14 cellular contexts compared by ENCODE assay signal in genomic region chr5:135436856-135437795, GRCh38. TPM values are rescaled to one million over a fixed set of nuclear protein-coding genes. Genes with fewer than 3 reads are reported as not detected.
DNase-seq lines count a peak whose midpoint lies in the region; ATAC-seq, FAIRE-seq and TF ChIP-seq lines count a peak whose summit lies in the region.
"Had no signal": no experiment of that assay in that cellular context is flagged by ENCODE, and none has a peak within 500 bp of the region (broad histone marks: within the 10 kb centered on the region; RNA-seq: fewer than 3 reads in every experiment).

No MANE protein-coding gene starts in this region.

- H3K36me3 ChIP-seq in DND-41 (ENCODE audit: insufficient read depth, low read length) (no peaks in the 10 kb centered on the region), GM12878 (ENCODE audit: control insufficient read depth in 2 of 2, insufficient read depth in 2 of 2, low read length in 1 of 2) (no peaks in the 10 kb centered on the region)
- H3K36me3 ChIP-seq: esophagus squamous epithelium had no signal

- no peak for TF ChIP-seq EP300 in GM12878 (IDR thresholded peaks at IDR 0.05; ENCODE audit: borderline replicate concordance in 1 of 2, control insufficient read depth in 1 of 2, low read depth in 2 of 2, low read length in 2 of 2)

- WGBS in GM12878 (ENCODE audit: insufficient coverage, insufficient replicate concordance, low lambda C conversion rate, missing lambda C conversion rate), result 10% methylated on average over 14 of the region's 15 CpGs

- H3K4me3 ChIP-seq in DND-41 (ENCODE audit: low read depth in 1 of 2, low read length in 2 of 2), result no peak overlapping the region
- H3K4me3 ChIP-seq in GM12878, result no peak overlapping the region
- H3K4me3 ChIP-seq: esophagus squamous epithelium, SK-N-MC had no signal

- DNase-seq in DND-41 (peak; percentile 2), M059J (ENCODE audit: low read depth) (peak; percentile 78), GM12878 (ENCODE audit: low read depth, low spot score) (no peak), osteocyte (ENCODE audit: extremely low spot score, unreplicated experiment) (peak; percentile 69), posterior vena cava (ENCODE audit: low spot score) (no peak), NCI-H1436 (lab: John Stamatoyannopoulos, UW) (no peak)
- DNase-seq in activated CD4-positive, alpha-beta memory T cell treated with anti-CD3 and anti-CD28 coated beads for 36 hours, result no peak
- DNase-seq: esophagus squamous epithelium had no signal

- TF ChIP-seq CTCF in DND-41 (IDR thresholded peaks at IDR 0.05; ENCODE audit: borderline replicate concordance, extremely low read depth, low read length, poor library complexity, severe bottlenecking), result no peak
- no peak for TF ChIP-seq CTCF in GM12878 (IDR thresholded peaks at IDR 0.05 in 2 of 3, conservative IDR thresholded peaks at IDR 0.05 in 1 of 3; ENCODE audit: control insufficient read depth in 2 of 3, extremely low read depth in 1 of 3, insufficient read depth in 1 of 3, low read depth in 3 of 3, low read length in 3 of 3)
- no peak for TF ChIP-seq CTCF in osteocyte (IDR thresholded peaks at IDR 0.05)

- in situ Hi-C loops in GM12878 (cut with MboI), result no loop called here

- no peaks in the 10 kb centered on the region for H3K4me1 Mint-ChIP-seq in osteocyte (ENCODE audit: unreplicated experiment)
- no peaks in the 10 kb centered on the region for H3K4me1 Mint-ChIP-seq in activated CD4-positive, alpha-beta memory T cell treated with anti-CD3 and anti-CD28 coated beads for 36 hours (ENCODE audit: low read depth)

- RAD21 ChIA-PET in GM12878 (lab: Charles Lee; ENCODE audit: unreplicated experiment), result interaction anchor here (1.5 kb wide), 1 partner anchor 12 kb away, joined by 4 read pairs; no protein-coding TSS in a partner anchor

- CTCF ChIA-PET in GM12878 (lab: Yijun Ruan, JAX), result interaction anchor here (4.9 to 5.7 kb wide), 2 partner anchors 11 to 20 kb away, joined by 19 to 48 read pairs; no protein-coding TSS in a partner anchor
- CTCF ChIA-PET in activated CD4-positive, alpha-beta memory T cell treated with anti-CD3 and anti-CD28 coated beads for 36 hours (lab: Charles Lee), result interaction anchor here (1.2 to 2.0 kb wide), 2 partner anchors 11 to 20 kb away, joined by 5 to 10 read pairs; no protein-coding TSS in a partner anchor

- H3K4me1 ChIP-seq in DND-41 (ENCODE audit: insufficient read depth, low read length) (no peaks in the 10 kb centered on the region), GM12878 (ENCODE audit: control insufficient read depth, insufficient read depth, low read length) (peaks cover 19% of the 10 kb centered on the region)

- no TSS peak for BruUV-seq in GM12878 (replicated peaks; lab: Mats Ljungman, UMichigan)

- H3K27ac Mint-ChIP-seq in osteocyte (ENCODE audit: unreplicated experiment), result no peak overlapping the region
- H3K27ac Mint-ChIP-seq in activated CD4-positive, alpha-beta memory T cell treated with anti-CD3 and anti-CD28 coated beads for 36 hours, result no peak overlapping the region

- H3K4me3 Mint-ChIP-seq in osteocyte (ENCODE audit: unreplicated experiment), result no peak overlapping the region
- no peak overlapping the region for H3K4me3 Mint-ChIP-seq in activated CD4-positive, alpha-beta memory T cell treated with anti-CD3 and anti-CD28 coated beads for 36 hours

- H3K27me3 Mint-ChIP-seq in osteocyte (ENCODE audit: unreplicated experiment), result peaks cover 7% of the 10 kb centered on the region
- peaks cover 4% of the 10 kb centered on the region for H3K27me3 Mint-ChIP-seq in activated CD4-positive, alpha-beta memory T cell treated with anti-CD3 and anti-CD28 coated beads for 36 hours

- no peak for ATAC-seq in DND-41 (ENCODE audit: insufficient read depth, low read depth)
- ATAC-seq in GM12878, result peak; percentile 67
- ATAC-seq in GM21825 (IDR thresholded peaks at IDR 0.05; ENCODE audit: unreplicated experiment), result no peak

- H2AFZ ChIP-seq in DND-41 (ENCODE audit: low read depth, low read length) (no peak overlapping the region), GM12878 (ENCODE audit: control insufficient read depth, low read depth, low read length) (peak overlapping the region; percentile 19)

- no peak overlapping the region for H3K9ac ChIP-seq in DND-41 (ENCODE audit: low read depth, low read length)
- H3K9ac ChIP-seq in GM12878 (ENCODE audit: control insufficient read depth, insufficient read depth, low read length), result no peak overlapping the region; the same call in 1 of the 2 replicates

- H3K9me3 Mint-ChIP-seq in osteocyte (ENCODE audit: unreplicated experiment), result no peaks in the 10 kb centered on the region
- H3K9me3 Mint-ChIP-seq in activated CD4-positive, alpha-beta memory T cell treated with anti-CD3 and anti-CD28 coated beads for 36 hours, result no peaks in the 10 kb centered on the region

- no peak for TF ChIP-seq POLR2A in GM12878 (IDR thresholded peaks at IDR 0.05; ENCODE audit: low read depth, low read length)

- intact Hi-C loops in GM12878 (cut with micrococcal nuclease; ENCODE audit: unreplicated experiment), result no loop called here
- intact Hi-C loops in posterior vena cava (cut with DNase I), result no loop called here
- intact Hi-C loops in activated CD4-positive, alpha-beta memory T cell treated with anti-CD3 and anti-CD28 coated beads for 36 hours (cut with micrococcal nuclease), result no loop called here

- no peak overlapping the region for H3K27ac ChIP-seq in DND-41 (ENCODE audit: low read length)
- no peak overlapping the region; the same call in 1 of the 2 replicates for H3K27ac ChIP-seq in GM12878 (ENCODE audit: control insufficient read depth, insufficient read depth)
- H3K27ac ChIP-seq: SK-N-MC had no signal

- H4K20me1 ChIP-seq in DND-41 (ENCODE audit: insufficient read depth, low read length), result no peaks in the 10 kb centered on the region
- H4K20me1 ChIP-seq in GM12878 (ENCODE audit: control insufficient read depth, insufficient read depth), result no peaks in the 10 kb centered on the region

- H3K36me3 Mint-ChIP-seq in osteocyte (ENCODE audit: unreplicated experiment), result no peaks in the 10 kb centered on the region
- H3K36me3 Mint-ChIP-seq in activated CD4-positive, alpha-beta memory T cell treated with anti-CD3 and anti-CD28 coated beads for 36 hours, result no peaks in the 10 kb centered on the region

- TF ChIP-seq RAD21 in GM12878 (IDR thresholded peaks at IDR 0.05; ENCODE audit: insufficient read depth, low read depth, low read length), result no peak

- H3K9me3 ChIP-seq in DND-41 (ENCODE audit: insufficient read depth, low read length, severe bottlenecking) (no peaks in the 10 kb centered on the region), GM12878 (replicated peaks; ENCODE audit: control insufficient read depth, insufficient read depth, low read length) (no peaks in the 10 kb centered on the region)
- H3K9me3 ChIP-seq: esophagus squamous epithelium had no signal

- H3K27me3 ChIP-seq in DND-41 (ENCODE audit: insufficient read depth, low read length, poor library complexity), result no peaks in the 10 kb centered on the region
- no peaks in the 10 kb centered on the region for H3K27me3 ChIP-seq in GM12878 (replicated peaks in 1 of 2; ENCODE audit: control insufficient read depth in 2 of 2, insufficient read depth in 2 of 2, low read length in 1 of 2)

- SMC1A ChIA-PET in GM12878 (lab: Charles Lee; ENCODE audit: uncharacterized antibody, unreplicated experiment), result interaction anchor here (1.2 to 2.0 kb wide), 2 partner anchors 12 to 20 kb away, joined by 4 to 5 read pairs; no protein-coding TSS in a partner anchor

- FAIRE-seq in GM12878 (lab: Jason Lieb, UNC), result peak; percentile 18
- FAIRE-seq: islet of Langerhans had no signal

- no peak overlapping the region for H3K4me2 ChIP-seq in DND-41 (ENCODE audit: insufficient read depth, low read length)
- H3K4me2 ChIP-seq in GM12878 (ENCODE audit: control insufficient read depth, insufficient read depth), result peak overlapping the region; percentile 75

- POLR2A ChIA-PET in GM12878 (lab: Charles Lee), result no interaction called here
- POLR2A ChIA-PET in activated CD4-positive, alpha-beta memory T cell treated with anti-CD3 and anti-CD28 coated beads for 36 hours (lab: Charles Lee), result no interaction called here

- H3K79me2 ChIP-seq in DND-41 (ENCODE audit: insufficient read depth, low read length), result no peaks in the 10 kb centered on the region
- H3K79me2 ChIP-seq in GM12878 (ENCODE audit: control insufficient read depth, insufficient read depth, low read length), result no peaks in the 10 kb centered on the region

RNA-seq across cellular contexts. Expression of gene DCANP1, which starts 10.0 kb away (rescaled TPM):
- not detected in 2 replicates for total RNA-seq in M059J (2014; rRNA removed; shearing (Covaris generic))
- total RNA-seq in GM12878 (2013; cell fraction: nucleolus; rRNA removed), result not detected in 2 replicates
- not detected in 2 replicates for total RNA-seq in GM12878 (2014; rRNA removed)
- total RNA-seq in GM12878 (2014; rRNA removed; fragmentation: Illumina TruSeq; extraction: Trizol), result not detected in 2 replicates
- total RNA-seq in GM12878 (2021), result not detected in 2 replicates
- polyA plus RNA-seq in GM12878 (2011; ENCODE audit: low read depth), result not detected
- not detected in 2 replicates for polyA plus RNA-seq in GM12878 (2011; rRNA removed)
- not detected in 2 replicates for polyA plus RNA-seq in GM12878 (2011; cell fraction: cytosol; rRNA removed)
- 0.06 TPM in 1 of 2 replicates, not detected in the other for polyA plus RNA-seq in GM12878 (2011; cell fraction: nucleus; rRNA removed)
- polyA plus RNA-seq in GM12878 (2012), result not detected in 2 replicates
- polyA plus RNA-seq in GM12878 (2014; fragmentation: Illumina TruSeq; extraction: Trizol), result 0.01 TPM in 1 of 2 replicates, not detected in the other
- polyA plus RNA-seq in GM12878 (2014; fragmentation: Nextera tagmentation; extraction: Ambion mirVana), result not detected
- polyA plus RNA-seq in GM12878 (2014; rRNA removed), result not detected in 2 replicates
- not detected for polyA plus RNA-seq in GM12878 (2016; fragmentation: Nextera tagmentation; extraction: Ambion mirVana)
- polyA minus RNA-seq in GM12878 (2011; rRNA and poly(A)+ RNA removed), result not detected in 2 replicates
- polyA minus RNA-seq in GM12878 (2011; cell fraction: cytosol; rRNA and poly(A)+ RNA removed), result not detected in 2 replicates
- polyA minus RNA-seq in GM12878 (2011; cell fraction: nucleus; rRNA and poly(A)+ RNA removed), result not detected in 2 replicates
- total RNA-seq in osteocyte, result not detected in 2 replicates
- total RNA-seq in posterior vena cava, result not detected
- not detected for total RNA-seq in activated CD4-positive, alpha-beta memory T cell treated with anti-CD3 and anti-CD28 coated beads for 36 hours
- total RNA-seq: aorta, HT1080, renal cortical epithelial cell had no signal

RNA-seq across cellular contexts. Expression of gene TIFAB, which starts 15.0 kb away (rescaled TPM):
- total RNA-seq in M059J (2014; rRNA removed; shearing (Covaris generic)), result not detected in 2 replicates
- not detected in 2 replicates for total RNA-seq in GM12878 (2013; cell fraction: nucleolus; rRNA removed)
- total RNA-seq in GM12878 (2014; rRNA removed) (not detected in 2 replicates), GM12878 (2014; rRNA removed; fragmentation: Illumina TruSeq; extraction: Trizol) (not detected in 2 replicates), GM12878 (2021) (not detected in 2 replicates), osteocyte (not detected in 2 replicates), posterior vena cava (not detected)
- not detected for polyA plus RNA-seq in GM12878 (2011; ENCODE audit: low read depth)
- polyA plus RNA-seq in GM12878 (2011; rRNA removed) (not detected in 2 replicates), GM12878 (2014; fragmentation: Illumina TruSeq; extraction: Trizol) (not detected in 2 replicates), GM12878 (2014; fragmentation: Nextera tagmentation; extraction: Ambion mirVana) (not detected), GM12878 (2014; rRNA removed) (not detected in 2 replicates), GM12878 (2016; fragmentation: Nextera tagmentation; extraction: Ambion mirVana) (not detected)
- not detected in 2 replicates for polyA plus RNA-seq in GM12878 (2011; cell fraction: cytosol; rRNA removed)
- polyA plus RNA-seq in GM12878 (2011; cell fraction: nucleus; rRNA removed), result 0.01 TPM in 1 of 2 replicates, not detected in the other
- not detected in 2 replicates for polyA plus RNA-seq in GM12878 (2012)
- not detected in 2 replicates for polyA minus RNA-seq in GM12878 (2011; rRNA and poly(A)+ RNA removed)
- not detected in 2 replicates for polyA minus RNA-seq in GM12878 (2011; cell fraction: cytosol; rRNA and poly(A)+ RNA removed)
- not detected in 2 replicates for polyA minus RNA-seq in GM12878 (2011; cell fraction: nucleus; rRNA and poly(A)+ RNA removed)
- not detected for total RNA-seq in activated CD4-positive, alpha-beta memory T cell treated with anti-CD3 and anti-CD28 coated beads for 36 hours
- total RNA-seq: HT1080, renal cortical epithelial cell had no signal
- polyA plus RNA-seq: aorta had no signal

RNA-seq across cellular contexts. Expression of gene MACROH2A1, which starts 38.1 kb away (rescaled TPM):
- total RNA-seq in M059J (2014; rRNA removed; shearing (Covaris generic)), result 349 and 422 TPM in 2 replicates
- 249 and 264 TPM in 2 replicates for total RNA-seq in GM12878 (2013; cell fraction: nucleolus; rRNA removed)
- total RNA-seq in GM12878 (2014; rRNA removed) (222 and 237 TPM in 2 replicates), GM12878 (2014; rRNA removed; fragmentation: Illumina TruSeq; extraction: Trizol) (187 TPM in 2 replicates), GM12878 (2021) (196 and 198 TPM in 2 replicates), osteocyte (123 and 126 TPM in 2 replicates), posterior vena cava (10 to 100 TPM; 98.0 to 99.6 TPM)
- 59.6 TPM for polyA plus RNA-seq in GM12878 (2011; ENCODE audit: low read depth)
- polyA plus RNA-seq in GM12878 (2011; rRNA removed) (140 and 160 TPM in 2 replicates), GM12878 (2014; fragmentation: Illumina TruSeq; extraction: Trizol) (185 and 227 TPM in 2 replicates), GM12878 (2014; fragmentation: Nextera tagmentation; extraction: Ambion mirVana) (10 to 100 TPM; 45.7 to 77.2 TPM), GM12878 (2014; rRNA removed) (195 and 201 TPM in 2 replicates), GM12878 (2016; fragmentation: Nextera tagmentation; extraction: Ambion mirVana) (100 to 1,000 TPM; 224 to 230 TPM)
- 147 and 202 TPM in 2 replicates for polyA plus RNA-seq in GM12878 (2011; cell fraction: cytosol; rRNA removed)
- polyA plus RNA-seq in GM12878 (2011; cell fraction: nucleus; rRNA removed), result 281 and 380 TPM in 2 replicates
- 89.0 and 90.7 TPM in 2 replicates for polyA plus RNA-seq in GM12878 (2012)
- polyA minus RNA-seq in GM12878 (2011; rRNA and poly(A)+ RNA removed), result 100 and 128 TPM in 2 replicates
- polyA minus RNA-seq in GM12878 (2011; cell fraction: cytosol; rRNA and poly(A)+ RNA removed), result 41.8 and 48.6 TPM in 2 replicates
- 101 and 204 TPM in 2 replicates for polyA minus RNA-seq in GM12878 (2011; cell fraction: nucleus; rRNA and poly(A)+ RNA removed)
- total RNA-seq in activated CD4-positive, alpha-beta memory T cell treated with anti-CD3 and anti-CD28 coated beads for 36 hours, result 100 to 1,000 TPM; 159 to 161 TPM

Comparison
In these comparisons a context has a peak if more than half of its experiments do, and no peak if none do; other contexts are left out.
1. DNase-seq: peak in DND-41 (single experiment), M059J (single experiment) and osteocyte (single experiment); none in GM12878 (single experiment), posterior vena cava (single experiment), NCI-H1436 (single experiment) and activated CD4-positive, alpha-beta memory T cell treated with anti-CD3 and anti-CD28 coated beads for 36 hours (single experiment).